In the genomic region with DNA sequence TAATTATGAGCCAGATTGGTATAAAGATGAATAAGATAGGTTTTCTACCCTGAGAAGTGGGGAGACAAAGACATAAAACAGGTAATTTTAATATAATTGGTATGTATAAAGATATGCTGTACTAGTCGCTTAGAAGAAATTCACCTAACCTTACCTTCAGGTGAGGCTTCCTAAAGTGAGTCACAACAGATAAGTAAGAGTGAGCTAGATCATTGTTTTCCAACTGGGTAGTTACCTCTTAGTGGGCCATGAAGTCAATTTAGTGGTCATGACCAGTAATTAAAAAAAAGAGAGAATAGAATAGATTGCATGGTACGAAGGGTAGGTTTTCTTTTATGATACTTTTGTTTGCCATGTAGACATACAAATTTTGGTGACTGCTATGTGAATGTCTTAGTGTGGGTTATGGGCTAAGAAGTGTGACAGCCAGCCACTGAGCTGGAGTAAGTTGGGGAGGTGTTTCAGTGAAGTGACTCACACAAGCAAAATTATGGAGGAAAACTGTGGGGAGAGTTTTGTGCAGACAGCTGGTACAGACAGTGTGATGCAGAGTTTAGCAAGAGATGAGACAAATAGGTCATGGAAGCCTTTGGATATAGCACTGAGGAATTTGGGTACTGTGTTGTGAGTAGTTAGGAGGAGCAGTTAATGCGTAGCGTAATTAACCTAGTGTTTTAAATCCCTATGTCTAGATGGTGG, we compare ENCODE assay signal across 10 cellular contexts. TPM values are rescaled to one million over a fixed set of nuclear protein-coding genes. Genes with fewer than 3 reads are reported as not detected.
DNase-seq lines count a peak whose midpoint lies in the region; ATAC-seq and TF ChIP-seq lines count a peak whose summit lies in the region.
"Had no signal": no experiment of that assay in that cellular context is flagged by ENCODE, and none has a peak within 500 bp of the region (broad histone marks: within the 10 kb centered on the region; RNA-seq: fewer than 3 reads in every experiment).

No MANE protein-coding gene starts in this region.

- no peaks in the 10 kb centered on the region for H3K27me3 Mint-ChIP-seq in central memory CD8-positive, alpha-beta T cell

- peaks cover 40% of the 10 kb centered on the region for H3K36me3 ChIP-seq in WERI-Rb-1

- no peaks in the 10 kb centered on the region for H3K9me3 ChIP-seq in WERI-Rb-1 (ENCODE audit: severe bottlenecking)
- H3K9me3 ChIP-seq: right lobe of liver, thoracic aorta had no signal

- H3K4me3 ChIP-seq in NB4 (ENCODE audit: low read depth, low read length) (no peak overlapping the region), WERI-Rb-1 (ENCODE audit: low read depth, low read length) (no peak overlapping the region)
- H3K4me3 ChIP-seq: right lobe of liver, thoracic aorta had no signal

- no peaks in the 10 kb centered on the region for H3K27me3 ChIP-seq in WERI-Rb-1 (ENCODE audit: insufficient read depth, low read depth, severe bottlenecking)
- H3K27me3 ChIP-seq: right lobe of liver had no signal

- no peak for TF ChIP-seq POLR2A in NB4 (IDR thresholded peaks at IDR 0.05; ENCODE audit: extremely low read depth, insufficient read length)

- TF ChIP-seq CTCF in NB4 (IDR thresholded peaks at IDR 0.05; ENCODE audit: low read depth, low read length) (no peak), WERI-Rb-1 (IDR thresholded peaks at IDR 0.05; ENCODE audit: low read depth, low read length) (no peak)

- H3K27ac Mint-ChIP-seq in central memory CD8-positive, alpha-beta T cell (ENCODE audit: low read depth) = peak overlapping the region; percentile 53

- H3K4me3 Mint-ChIP-seq in central memory CD8-positive, alpha-beta T cell = no peak overlapping the region

- no peak for ATAC-seq in central memory CD8-positive, alpha-beta T cell (replicated peaks; ENCODE audit: extremely low read depth, poor library complexity, severe bottlenecking)
- no peak for ATAC-seq in HG03095 (IDR thresholded peaks at IDR 0.05; ENCODE audit: unreplicated experiment)

- H3K4me1 Mint-ChIP-seq in central memory CD8-positive, alpha-beta T cell = peaks cover 43% of the 10 kb centered on the region

- peaks cover 30% of the 10 kb centered on the region for H3K36me3 Mint-ChIP-seq in central memory CD8-positive, alpha-beta T cell (ENCODE audit: insufficient read depth)

- DNase-seq in EH (ENCODE audit: low read depth) (peak; percentile 22), NB4 (ENCODE audit: low read depth) (peak; percentile 8), occipital lobe (lab: John Stamatoyannopoulos, UW) (peak; percentile 29), GM19240 (ENCODE audit: insufficient read length, low spot score) (no peak), WERI-Rb-1 (no peak)
- no peak for DNase-seq in central memory CD8-positive, alpha-beta T cell (ENCODE audit: low spot score in 2 of 2)
- DNase-seq: right lobe of liver had no signal

- H3K9me3 Mint-ChIP-seq in central memory CD8-positive, alpha-beta T cell = no peaks in the 10 kb centered on the region

- no peak overlapping the region for H3K27ac ChIP-seq in WERI-Rb-1
- H3K27ac ChIP-seq: right lobe of liver, thoracic aorta had no signal

RNA-seq across cellular contexts. Expression of a gene that starts 8.2 kb away (rescaled TPM):
- 56.9 TPM for total RNA-seq in occipital lobe

RNA-seq across cellular contexts. Expression of a gene that starts 24.7 kb away (rescaled TPM):
- 0.78 TPM for total RNA-seq in occipital lobe
- total RNA-seq: NCI-H460, right lobe of liver had no signal

RNA-seq across cellular contexts. Expression of a gene that starts 44.6 kb away (rescaled TPM):
- 187 TPM for total RNA-seq in occipital lobe

Comparison
In these comparisons a context has a peak if more than half of its experiments do, and no peak if none do; other contexts are left out.
1. DNase-seq: peak in EH (single experiment), NB4 (single experiment) and occipital lobe (single experiment); none in central memory CD8-positive, alpha-beta T cell (0 of 2), GM19240 (single experiment) and WERI-Rb-1 (single experiment).